Comparison of ENCODE assay signal across 1 cellular context in the genomic region with DNA sequence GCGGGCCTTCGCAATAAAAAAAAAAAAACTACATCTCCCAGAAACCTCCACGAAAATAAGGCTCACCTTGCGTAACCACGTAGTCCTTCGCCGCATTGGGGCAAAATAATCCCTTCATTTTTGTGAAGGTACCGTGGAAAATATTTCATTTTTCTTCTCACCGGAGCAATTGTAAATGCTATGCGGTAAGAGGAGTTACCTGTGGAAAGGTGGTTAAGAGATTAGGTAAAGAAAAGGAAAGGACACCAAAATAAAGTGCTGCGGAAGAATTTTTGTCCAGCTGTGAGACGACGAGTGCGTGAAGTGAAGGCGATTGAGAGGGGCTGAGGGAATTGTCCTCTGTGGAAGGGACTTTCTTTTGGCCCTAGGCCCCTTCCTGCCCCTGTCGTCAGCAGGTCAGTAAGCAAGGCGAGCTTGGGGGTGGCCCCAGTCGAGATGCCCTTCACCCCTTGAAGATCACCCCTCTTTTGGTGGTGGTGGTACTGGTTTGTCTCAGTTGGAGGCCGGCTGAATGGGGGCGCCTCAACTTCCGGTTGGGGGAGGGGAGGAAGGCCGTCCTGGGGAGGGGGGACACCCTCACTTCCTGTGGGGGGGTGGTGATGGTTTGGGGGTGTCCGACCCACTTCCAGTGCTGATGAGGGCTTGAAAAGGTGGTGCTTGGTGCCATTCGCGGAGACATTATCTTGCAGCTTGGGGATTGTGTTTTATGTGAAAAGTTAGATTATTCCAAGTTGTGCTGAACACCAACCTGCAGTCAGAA.
A peak's percentile ranks its signal among the peaks of the same experiment; 100 is the strongest.
TF ChIP-seq lines count a peak whose summit lies in the region.

A gene (plus strand): TSS at position 279 of the 760 bp plus-strand sequence. CDS start 37,520 bp downstream, outside the sequence.

TF ChIP-seq in HEK293, 187 proteins besides CTCF, POLR2A, EP300 and RAD21 (continued from another document and continues in another):
- TF ChIP-seq, protein P1, sequence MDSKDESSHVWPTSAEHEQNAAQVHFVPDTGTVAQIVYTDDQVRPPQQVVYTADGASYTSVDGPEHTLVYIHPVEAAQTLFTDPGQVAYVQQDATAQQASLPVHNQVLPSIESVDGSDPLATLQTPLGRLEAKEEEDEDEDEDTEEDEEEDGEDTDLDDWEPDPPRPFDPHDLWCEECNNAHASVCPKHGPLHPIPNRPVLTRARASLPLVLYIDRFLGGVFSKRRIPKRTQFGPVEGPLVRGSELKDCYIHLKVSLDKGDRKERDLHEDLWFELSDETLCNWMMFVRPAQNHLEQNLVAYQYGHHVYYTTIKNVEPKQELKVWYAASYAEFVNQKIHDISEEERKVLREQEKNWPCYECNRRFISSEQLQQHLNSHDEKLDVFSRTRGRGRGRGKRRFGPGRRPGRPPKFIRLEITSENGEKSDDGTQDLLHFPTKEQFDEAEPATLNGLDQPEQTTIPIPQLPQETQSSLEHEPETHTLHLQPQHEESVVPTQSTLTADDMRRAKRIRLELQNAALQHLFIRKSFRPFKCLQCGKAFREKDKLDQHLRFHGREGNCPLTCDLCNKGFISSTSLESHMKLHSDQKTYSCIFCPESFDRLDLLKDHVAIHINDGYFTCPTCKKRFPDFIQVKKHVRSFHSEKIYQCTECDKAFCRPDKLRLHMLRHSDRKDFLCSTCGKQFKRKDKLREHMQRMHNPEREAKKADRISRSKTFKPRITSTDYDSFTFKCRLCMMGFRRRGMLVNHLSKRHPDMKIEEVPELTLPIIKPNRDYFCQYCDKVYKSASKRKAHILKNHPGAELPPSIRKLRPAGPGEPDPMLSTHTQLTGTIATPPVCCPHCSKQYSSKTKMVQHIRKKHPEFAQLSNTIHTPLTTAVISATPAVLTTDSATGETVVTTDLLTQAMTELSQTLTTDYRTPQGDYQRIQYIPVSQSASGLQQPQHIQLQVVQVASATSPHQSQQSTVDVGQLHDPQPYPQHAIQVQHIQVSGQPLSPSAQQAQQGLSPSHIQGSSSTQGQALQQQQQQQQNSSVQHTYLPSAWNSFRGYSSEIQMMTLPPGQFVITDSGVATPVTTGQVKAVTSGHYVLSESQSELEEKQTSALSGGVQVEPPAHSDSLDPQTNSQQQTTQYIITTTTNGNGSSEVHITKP (tag by site-specific recombination; IDR thresholded peaks at IDR 0.05): peak; percentile 93
- TF ChIP-seq ZNF837 (tag by site-specific recombination; IDR thresholded peaks at IDR 0.05) (no peak), ZNF707 (tag by site-specific recombination; IDR thresholded peaks at IDR 0.05) (no peak), BCL11B (tag by site-specific recombination; IDR thresholded peaks at IDR 0.05; ENCODE audit: low read depth) (no peak; the same call in 1 of the 2 replicates), SP7 (tag by site-specific recombination; IDR thresholded peaks at IDR 0.05) (peak; percentile 95), ZNF16 (tag by site-specific recombination; IDR thresholded peaks at IDR 0.05; ENCODE audit: low read depth) (no peak), ZNF23 (tag by site-specific recombination; IDR thresholded peaks at IDR 0.05; ENCODE audit: borderline replicate concordance) (no peak), ZNF596 (tag by site-specific recombination; IDR thresholded peaks at IDR 0.05) (no peak), ZNF239 (tag by site-specific recombination; IDR thresholded peaks at IDR 0.05) (no peak), ZNF24 (tag by site-specific recombination; IDR thresholded peaks at IDR 0.05) (peak; percentile 92), ZNF2 (tag by site-specific recombination; IDR thresholded peaks at IDR 0.05) (peak; percentile 95), PRDM1 (tag by site-specific recombination; IDR thresholded peaks at IDR 0.05) (peak; percentile 92), ZNF555 (tag by site-specific recombination; conservative IDR thresholded peaks at IDR 0.05) (no peak), ZNF157 (tag by site-specific recombination; IDR thresholded peaks at IDR 0.05) (no peak), ZNF785 (tag by site-specific recombination; IDR thresholded peaks at IDR 0.05) (peak; percentile 82; the same call in 1 of the 2 replicates), ZNF664 (tag by site-specific recombination; IDR thresholded peaks at IDR 0.05) (peak; percentile 88), GLI2 (tag by site-specific recombination; IDR thresholded peaks at IDR 0.05; ENCODE audit: borderline replicate concordance, low read depth) (no peak), ZNF623 (tag by site-specific recombination; IDR thresholded peaks at IDR 0.05) (no peak), ZNF223 (tag by site-specific recombination; IDR thresholded peaks at IDR 0.05) (no peak), ZNF211 (tag by site-specific recombination; IDR thresholded peaks at IDR 0.05; ENCODE audit: low read depth) (no peak)
- TF ChIP-seq, protein P2, sequence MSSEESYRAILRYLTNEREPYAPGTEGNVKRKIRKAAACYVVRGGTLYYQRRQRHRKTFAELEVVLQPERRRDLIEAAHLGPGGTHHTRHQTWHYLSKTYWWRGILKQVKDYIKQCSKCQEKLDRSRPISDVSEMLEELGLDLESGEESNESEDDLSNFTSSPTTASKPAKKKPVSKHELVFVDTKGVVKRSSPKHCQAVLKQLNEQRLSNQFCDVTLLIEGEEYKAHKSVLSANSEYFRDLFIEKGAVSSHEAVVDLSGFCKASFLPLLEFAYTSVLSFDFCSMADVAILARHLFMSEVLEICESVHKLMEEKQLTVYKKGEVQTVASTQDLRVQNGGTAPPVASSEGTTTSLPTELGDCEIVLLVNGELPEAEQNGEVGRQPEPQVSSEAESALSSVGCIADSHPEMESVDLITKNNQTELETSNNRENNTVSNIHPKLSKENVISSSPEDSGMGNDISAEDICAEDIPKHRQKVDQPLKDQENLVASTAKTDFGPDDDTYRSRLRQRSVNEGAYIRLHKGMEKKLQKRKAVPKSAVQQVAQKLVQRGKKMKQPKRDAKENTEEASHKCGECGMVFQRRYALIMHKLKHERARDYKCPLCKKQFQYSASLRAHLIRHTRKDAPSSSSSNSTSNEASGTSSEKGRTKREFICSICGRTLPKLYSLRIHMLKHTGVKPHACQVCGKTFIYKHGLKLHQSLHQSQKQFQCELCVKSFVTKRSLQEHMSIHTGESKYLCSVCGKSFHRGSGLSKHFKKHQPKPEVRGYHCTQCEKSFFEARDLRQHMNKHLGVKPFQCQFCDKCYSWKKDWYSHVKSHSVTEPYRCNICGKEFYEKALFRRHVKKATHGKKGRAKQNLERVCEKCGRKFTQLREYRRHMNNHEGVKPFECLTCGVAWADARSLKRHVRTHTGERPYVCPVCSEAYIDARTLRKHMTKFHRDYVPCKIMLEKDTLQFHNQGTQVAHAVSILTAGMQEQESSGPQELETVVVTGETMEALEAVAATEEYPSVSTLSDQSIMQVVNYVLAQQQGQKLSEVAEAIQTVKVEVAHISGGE (tag by site-specific recombination; conservative IDR thresholded peaks at IDR 0.05; ENCODE audit: low read depth): peak; percentile 90
- TF ChIP-seq, protein P3, sequence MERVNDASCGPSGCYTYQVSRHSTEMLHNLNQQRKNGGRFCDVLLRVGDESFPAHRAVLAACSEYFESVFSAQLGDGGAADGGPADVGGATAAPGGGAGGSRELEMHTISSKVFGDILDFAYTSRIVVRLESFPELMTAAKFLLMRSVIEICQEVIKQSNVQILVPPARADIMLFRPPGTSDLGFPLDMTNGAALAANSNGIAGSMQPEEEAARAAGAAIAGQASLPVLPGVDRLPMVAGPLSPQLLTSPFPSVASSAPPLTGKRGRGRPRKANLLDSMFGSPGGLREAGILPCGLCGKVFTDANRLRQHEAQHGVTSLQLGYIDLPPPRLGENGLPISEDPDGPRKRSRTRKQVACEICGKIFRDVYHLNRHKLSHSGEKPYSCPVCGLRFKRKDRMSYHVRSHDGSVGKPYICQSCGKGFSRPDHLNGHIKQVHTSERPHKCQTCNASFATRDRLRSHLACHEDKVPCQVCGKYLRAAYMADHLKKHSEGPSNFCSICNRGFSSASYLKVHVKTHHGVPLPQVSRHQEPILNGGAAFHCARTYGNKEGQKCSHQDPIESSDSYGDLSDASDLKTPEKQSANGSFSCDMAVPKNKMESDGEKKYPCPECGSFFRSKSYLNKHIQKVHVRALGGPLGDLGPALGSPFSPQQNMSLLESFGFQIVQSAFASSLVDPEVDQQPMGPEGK (tag by site-specific recombination; IDR thresholded peaks at IDR 0.05): peak; percentile 99
- TF ChIP-seq, protein P4, sequence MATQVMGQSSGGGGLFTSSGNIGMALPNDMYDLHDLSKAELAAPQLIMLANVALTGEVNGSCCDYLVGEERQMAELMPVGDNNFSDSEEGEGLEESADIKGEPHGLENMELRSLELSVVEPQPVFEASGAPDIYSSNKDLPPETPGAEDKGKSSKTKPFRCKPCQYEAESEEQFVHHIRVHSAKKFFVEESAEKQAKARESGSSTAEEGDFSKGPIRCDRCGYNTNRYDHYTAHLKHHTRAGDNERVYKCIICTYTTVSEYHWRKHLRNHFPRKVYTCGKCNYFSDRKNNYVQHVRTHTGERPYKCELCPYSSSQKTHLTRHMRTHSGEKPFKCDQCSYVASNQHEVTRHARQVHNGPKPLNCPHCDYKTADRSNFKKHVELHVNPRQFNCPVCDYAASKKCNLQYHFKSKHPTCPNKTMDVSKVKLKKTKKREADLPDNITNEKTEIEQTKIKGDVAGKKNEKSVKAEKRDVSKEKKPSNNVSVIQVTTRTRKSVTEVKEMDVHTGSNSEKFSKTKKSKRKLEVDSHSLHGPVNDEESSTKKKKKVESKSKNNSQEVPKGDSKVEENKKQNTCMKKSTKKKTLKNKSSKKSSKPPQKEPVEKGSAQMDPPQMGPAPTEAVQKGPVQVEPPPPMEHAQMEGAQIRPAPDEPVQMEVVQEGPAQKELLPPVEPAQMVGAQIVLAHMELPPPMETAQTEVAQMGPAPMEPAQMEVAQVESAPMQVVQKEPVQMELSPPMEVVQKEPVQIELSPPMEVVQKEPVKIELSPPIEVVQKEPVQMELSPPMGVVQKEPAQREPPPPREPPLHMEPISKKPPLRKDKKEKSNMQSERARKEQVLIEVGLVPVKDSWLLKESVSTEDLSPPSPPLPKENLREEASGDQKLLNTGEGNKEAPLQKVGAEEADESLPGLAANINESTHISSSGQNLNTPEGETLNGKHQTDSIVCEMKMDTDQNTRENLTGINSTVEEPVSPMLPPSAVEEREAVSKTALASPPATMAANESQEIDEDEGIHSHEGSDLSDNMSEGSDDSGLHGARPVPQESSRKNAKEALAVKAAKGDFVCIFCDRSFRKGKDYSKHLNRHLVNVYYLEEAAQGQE (tag by site-specific recombination; IDR thresholded peaks at IDR 0.05): no peak
- TF ChIP-seq, protein P5, sequence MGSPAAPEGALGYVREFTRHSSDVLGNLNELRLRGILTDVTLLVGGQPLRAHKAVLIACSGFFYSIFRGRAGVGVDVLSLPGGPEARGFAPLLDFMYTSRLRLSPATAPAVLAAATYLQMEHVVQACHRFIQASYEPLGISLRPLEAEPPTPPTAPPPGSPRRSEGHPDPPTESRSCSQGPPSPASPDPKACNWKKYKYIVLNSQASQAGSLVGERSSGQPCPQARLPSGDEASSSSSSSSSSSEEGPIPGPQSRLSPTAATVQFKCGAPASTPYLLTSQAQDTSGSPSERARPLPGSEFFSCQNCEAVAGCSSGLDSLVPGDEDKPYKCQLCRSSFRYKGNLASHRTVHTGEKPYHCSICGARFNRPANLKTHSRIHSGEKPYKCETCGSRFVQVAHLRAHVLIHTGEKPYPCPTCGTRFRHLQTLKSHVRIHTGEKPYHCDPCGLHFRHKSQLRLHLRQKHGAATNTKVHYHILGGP (tag by site-specific recombination; IDR thresholded peaks at IDR 0.05): no peak
- TF ChIP-seq, protein P6, sequence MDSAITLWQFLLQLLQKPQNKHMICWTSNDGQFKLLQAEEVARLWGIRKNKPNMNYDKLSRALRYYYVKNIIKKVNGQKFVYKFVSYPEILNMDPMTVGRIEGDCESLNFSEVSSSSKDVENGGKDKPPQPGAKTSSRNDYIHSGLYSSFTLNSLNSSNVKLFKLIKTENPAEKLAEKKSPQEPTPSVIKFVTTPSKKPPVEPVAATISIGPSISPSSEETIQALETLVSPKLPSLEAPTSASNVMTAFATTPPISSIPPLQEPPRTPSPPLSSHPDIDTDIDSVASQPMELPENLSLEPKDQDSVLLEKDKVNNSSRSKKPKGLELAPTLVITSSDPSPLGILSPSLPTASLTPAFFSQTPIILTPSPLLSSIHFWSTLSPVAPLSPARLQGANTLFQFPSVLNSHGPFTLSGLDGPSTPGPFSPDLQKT (IDR thresholded peaks at IDR 0.05; ENCODE audit: borderline replicate concordance, low read depth, low read length): 0 out of 2 replicates have a peak, but pooled peaks have one; percentile 35
- TF ChIP-seq, protein P7, sequence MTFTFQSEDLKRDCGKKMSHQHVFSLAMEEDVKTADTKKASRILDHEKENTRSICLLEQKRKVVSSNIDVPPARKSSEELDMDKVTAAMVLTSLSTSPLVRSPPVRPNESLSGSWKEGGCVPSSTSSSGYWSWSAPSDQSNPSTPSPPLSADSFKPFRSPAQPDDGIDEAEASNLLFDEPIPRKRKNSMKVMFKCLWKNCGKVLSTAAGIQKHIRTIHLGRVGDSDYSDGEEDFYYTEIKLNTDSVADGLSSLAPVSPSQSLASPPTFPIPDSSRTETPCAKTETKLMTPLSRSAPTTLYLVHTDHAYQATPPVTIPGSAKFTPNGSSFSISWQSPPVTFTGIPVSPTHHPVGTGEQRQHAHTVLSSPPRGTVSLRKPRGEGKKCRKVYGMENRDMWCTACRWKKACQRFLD (tag by site-specific recombination; IDR thresholded peaks at IDR 0.05): no peak
- TF ChIP-seq, protein P8, sequence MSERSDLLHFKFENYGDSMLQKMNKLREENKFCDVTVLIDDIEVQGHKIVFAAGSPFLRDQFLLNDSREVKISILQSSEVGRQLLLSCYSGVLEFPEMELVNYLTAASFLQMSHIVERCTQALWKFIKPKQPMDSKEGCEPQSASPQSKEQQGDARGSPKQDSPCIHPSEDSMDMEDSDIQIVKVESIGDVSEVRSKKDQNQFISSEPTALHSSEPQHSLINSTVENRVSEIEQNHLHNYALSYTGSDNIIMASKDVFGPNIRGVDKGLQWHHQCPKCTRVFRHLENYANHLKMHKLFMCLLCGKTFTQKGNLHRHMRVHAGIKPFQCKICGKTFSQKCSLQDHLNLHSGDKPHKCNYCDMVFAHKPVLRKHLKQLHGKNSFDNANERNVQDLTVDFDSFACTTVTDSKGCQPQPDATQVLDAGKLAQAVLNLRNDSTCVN (tag by site-specific recombination; optimal IDR thresholded peaks at IDR 0.05): peak; percentile 18
- TF ChIP-seq, protein P9, sequence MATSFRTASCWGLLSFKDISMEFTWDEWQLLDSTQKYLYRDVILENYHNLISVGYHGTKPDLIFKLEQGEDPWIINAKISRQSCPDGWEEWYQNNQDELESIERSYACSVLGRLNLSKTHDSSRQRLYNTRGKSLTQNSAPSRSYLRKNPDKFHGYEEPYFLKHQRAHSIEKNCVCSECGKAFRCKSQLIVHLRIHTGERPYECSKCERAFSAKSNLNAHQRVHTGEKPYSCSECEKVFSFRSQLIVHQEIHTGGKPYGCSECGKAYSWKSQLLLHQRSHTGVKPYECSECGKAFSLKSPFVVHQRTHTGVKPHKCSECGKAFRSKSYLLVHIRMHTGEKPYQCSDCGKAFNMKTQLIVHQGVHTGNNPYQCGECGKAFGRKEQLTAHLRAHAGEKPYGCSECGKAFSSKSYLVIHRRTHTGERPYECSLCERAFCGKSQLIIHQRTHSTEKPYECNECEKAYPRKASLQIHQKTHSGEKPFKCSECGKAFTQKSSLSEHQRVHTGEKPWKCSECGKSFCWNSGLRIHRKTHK (tag by site-specific recombination; IDR thresholded peaks at IDR 0.05): no peak
- TF ChIP-seq, protein P10, sequence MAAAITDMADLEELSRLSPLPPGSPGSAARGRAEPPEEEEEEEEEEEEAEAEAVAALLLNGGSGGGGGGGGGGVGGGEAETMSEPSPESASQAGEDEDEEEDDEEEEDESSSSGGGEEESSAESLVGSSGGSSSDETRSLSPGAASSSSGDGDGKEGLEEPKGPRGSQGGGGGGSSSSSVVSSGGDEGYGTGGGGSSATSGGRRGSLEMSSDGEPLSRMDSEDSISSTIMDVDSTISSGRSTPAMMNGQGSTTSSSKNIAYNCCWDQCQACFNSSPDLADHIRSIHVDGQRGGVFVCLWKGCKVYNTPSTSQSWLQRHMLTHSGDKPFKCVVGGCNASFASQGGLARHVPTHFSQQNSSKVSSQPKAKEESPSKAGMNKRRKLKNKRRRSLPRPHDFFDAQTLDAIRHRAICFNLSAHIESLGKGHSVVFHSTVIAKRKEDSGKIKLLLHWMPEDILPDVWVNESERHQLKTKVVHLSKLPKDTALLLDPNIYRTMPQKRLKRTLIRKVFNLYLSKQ (tag by site-specific recombination; IDR thresholded peaks at IDR 0.05; ENCODE audit: borderline replicate concordance): no peak
